Comparison of ENCODE assay signal across 22 cellular contexts in the genomic region with DNA sequence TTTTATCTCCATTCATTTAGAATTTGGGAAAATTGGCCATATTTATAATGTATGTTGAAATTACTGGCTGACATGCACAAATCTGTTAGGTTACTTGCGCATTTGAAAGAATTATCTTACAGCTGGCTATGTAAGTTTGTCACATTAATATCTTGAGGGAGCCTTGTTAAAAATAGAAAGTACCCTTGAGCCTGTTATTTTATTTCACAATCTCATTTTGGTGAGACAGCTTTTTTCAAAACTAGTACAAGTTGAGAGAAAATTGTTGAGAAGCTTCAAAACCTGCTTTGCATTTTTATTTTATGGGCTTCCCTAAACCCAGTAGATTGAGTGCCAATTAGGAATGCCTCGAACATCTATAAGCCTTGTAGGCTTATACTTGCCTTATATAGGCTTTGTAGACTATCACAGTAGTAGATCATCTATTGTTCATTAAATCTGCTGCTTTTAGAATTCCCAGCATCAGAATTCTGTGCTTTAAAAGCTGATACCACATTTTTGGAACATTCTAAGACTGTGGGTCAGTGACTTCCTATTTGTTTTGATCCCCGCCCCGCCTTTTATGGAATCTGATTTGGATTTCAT. TPM values are rescaled to one million over a fixed set of nuclear protein-coding genes. Genes with fewer than 3 reads are reported as not detected.
DNase-seq lines count a peak whose midpoint lies in the region; TF ChIP-seq lines count a peak whose summit lies in the region.
"Had no signal": no experiment of that assay in that cellular context is flagged by ENCODE, and none has a peak within 500 bp of the region (broad histone marks: within the 10 kb centered on the region; RNA-seq: fewer than 3 reads in every experiment).

No MANE protein-coding gene starts in this region.

- TF ChIP-seq CTCF in Loucy (conservative IDR thresholded peaks at IDR 0.05; ENCODE audit: low read length) (no peak), chondrocyte (IDR thresholded peaks at IDR 0.05) (no peak), mesothelial cell of epicardium (IDR thresholded peaks at IDR 0.05; ENCODE audit: unreplicated experiment) (no peak), testis (IDR thresholded peaks at IDR 0.05) (no peak), progenitor cell of endocrine pancreas (IDR thresholded peaks at IDR 0.05; ENCODE audit: unreplicated experiment) (no peak)

- H3K4me1 Mint-ChIP-seq in chondrocyte (ENCODE audit: low read depth) (peaks cover 31% of the 10 kb centered on the region), mesothelial cell of epicardium (peaks cover 4% of the 10 kb centered on the region), progenitor cell of endocrine pancreas (ENCODE audit: low read depth) (no peaks in the 10 kb centered on the region)
- peaks cover 23% of the 10 kb centered on the region for H3K4me1 Mint-ChIP-seq in activated naive CD4-positive, alpha-beta T cell treated with anti-CD3 and anti-CD28 coated beads for 36 hours (ENCODE audit: low read depth)

- WGBS in testis, 2 donors = 68 to 69% methylated on average over 4 of the region's 4 CpGs

- H3K27ac Mint-ChIP-seq in chondrocyte (ENCODE audit: unreplicated experiment) = peak overlapping the region; percentile 73
- peak overlapping the region; percentile 4 for H3K27ac Mint-ChIP-seq in mesothelial cell of epicardium
- H3K27ac Mint-ChIP-seq in progenitor cell of endocrine pancreas = no peak overlapping the region
- no peak overlapping the region for H3K27ac Mint-ChIP-seq in activated naive CD4-positive, alpha-beta T cell treated with anti-CD3 and anti-CD28 coated beads for 36 hours
- H3K27ac Mint-ChIP-seq: activated CD8-positive, alpha-beta memory T cell treated with anti-CD3 and anti-CD28 coated beads, Interleukin-2, amount 10 ng/mL, durations not matched to agents 7 days and 5 days; endodermal cell had no signal

- H3K9me2 ChIP-seq in Loucy (replicated peaks; ENCODE audit: low read depth, low read length) = no peaks in the 10 kb centered on the region

- CTCF ChIA-PET in activated naive CD4-positive, alpha-beta T cell treated with anti-CD3 and anti-CD28 coated beads for 36 hours (lab: Charles Lee) = interaction anchor here (0.7 kb wide), 1 partner anchor 47 kb away, joined by 3 read pairs; no protein-coding TSS in a partner anchor

- H3K9me3 ChIP-seq in Loucy (ENCODE audit: insufficient read depth, low read depth, low read length) (no peaks in the 10 kb centered on the region), testis (no peaks in the 10 kb centered on the region)

- peaks cover 15% of the 10 kb centered on the region for H3K36me3 ChIP-seq in Loucy (ENCODE audit: insufficient read depth, low read length)
- H3K36me3 ChIP-seq in testis (ENCODE audit: low read depth, missing control alignments) = no peaks in the 10 kb centered on the region

- no peak overlapping the region for H3K4me3 Mint-ChIP-seq in chondrocyte (ENCODE audit: unreplicated experiment)
- no peak overlapping the region for H3K4me3 Mint-ChIP-seq in mesothelial cell of epicardium
- H3K4me3 Mint-ChIP-seq in progenitor cell of endocrine pancreas (ENCODE audit: low read depth) = no peak overlapping the region
- H3K4me3 Mint-ChIP-seq in activated naive CD4-positive, alpha-beta T cell treated with anti-CD3 and anti-CD28 coated beads for 36 hours = no peak overlapping the region
- H3K4me3 Mint-ChIP-seq: activated CD8-positive, alpha-beta memory T cell treated with anti-CD3 and anti-CD28 coated beads, Interleukin-2, amount 10 ng/mL, durations not matched to agents 7 days and 5 days; endodermal cell; neural crest cell had no signal

- no peak overlapping the region for H3K4me3 ChIP-seq in Loucy (ENCODE audit: low read length, poor library complexity, severe bottlenecking)
- H3K4me3 ChIP-seq in testis = no peak overlapping the region

- no peak overlapping the region for H3K9ac ChIP-seq in Loucy (ENCODE audit: low read depth, low read length, poor library complexity, severe bottlenecking)
- H3K9ac ChIP-seq: KMS-11 had no signal

- H3K9me3 Mint-ChIP-seq in chondrocyte (ENCODE audit: low read depth) = no peaks in the 10 kb centered on the region
- no peaks in the 10 kb centered on the region for H3K9me3 Mint-ChIP-seq in mesothelial cell of epicardium
- no peaks in the 10 kb centered on the region for H3K9me3 Mint-ChIP-seq in progenitor cell of endocrine pancreas (ENCODE audit: low read depth)
- H3K9me3 Mint-ChIP-seq in activated naive CD4-positive, alpha-beta T cell treated with anti-CD3 and anti-CD28 coated beads for 36 hours = no peaks in the 10 kb centered on the region
- H3K9me3 Mint-ChIP-seq: endodermal cell, neural crest cell had no signal

- H2AFZ ChIP-seq in Loucy (ENCODE audit: low read length) = no peak overlapping the region

- H3K36me3 Mint-ChIP-seq in chondrocyte (ENCODE audit: low read depth) (peaks cover 3% of the 10 kb centered on the region), mesothelial cell of epicardium (peaks cover 1% of the 10 kb centered on the region), progenitor cell of endocrine pancreas (ENCODE audit: insufficient read depth) (peaks cover 1% of the 10 kb centered on the region)
- peaks cover 21% of the 10 kb centered on the region for H3K36me3 Mint-ChIP-seq in activated naive CD4-positive, alpha-beta T cell treated with anti-CD3 and anti-CD28 coated beads for 36 hours (ENCODE audit: low read depth)

- H3K4me2 ChIP-seq in Loucy (ENCODE audit: low read depth, low read length, poor library complexity, severe bottlenecking) = peak overlapping the region; percentile 15
- H3K4me2 ChIP-seq: KMS-11 had no signal

- H3K4me1 ChIP-seq in Loucy (ENCODE audit: insufficient read depth, low read length, poor library complexity, severe bottlenecking) (peaks cover 37% of the 10 kb centered on the region), testis (peaks cover 16% of the 10 kb centered on the region)

- H3K27ac ChIP-seq in testis = peak overlapping the region; percentile 31 to 46
- H3K27ac ChIP-seq: KMS-11 had no signal

- H3K27me3 ChIP-seq in Loucy (ENCODE audit: insufficient read depth, low read length, poor library complexity, severe bottlenecking) (no peaks in the 10 kb centered on the region), testis (no peaks in the 10 kb centered on the region)

- H3K79me2 ChIP-seq in Loucy (ENCODE audit: insufficient read depth, low read length) = peaks cover 49% of the 10 kb centered on the region

- DNase-seq in chondrocyte (ENCODE audit: low spot score) (no peak), mesothelial cell of epicardium (ENCODE audit: low spot score in 2 of 2, unreplicated experiment in 2 of 2) (no peak), testis (no peak), hippocampal formation (lab: John Stamatoyannopoulos, UW) (no peak), progenitor cell of endocrine pancreas (ENCODE audit: low spot score, unreplicated experiment) (no peak)
- no peak for DNase-seq in activated naive CD4-positive, alpha-beta T cell treated with anti-CD3 and anti-CD28 coated beads for 36 hours
- no peak for DNase-seq in activated CD8-positive, alpha-beta memory T cell treated with anti-CD3 and anti-CD28 coated beads, Interleukin-2, amount 50 U/mL, for 4 hours
- DNase-seq: activated CD8-positive, alpha-beta memory T cell treated with anti-CD3 and anti-CD28 coated beads, Interleukin-2, amount 10 ng/mL, durations not matched to agents 7 days and 5 days; activated effector memory CD4-positive, alpha-beta T cell treated with Interleukin-2 at 50 U/mL for 16 hours; amygdala; Calu3; cerebellar nuclear complex; endodermal cell; HCEC 1CT; midbrain; NCI-H1105 treated with DMSO at 0.1 percent for 48 hours; NCI-H526 treated with DMSO at 0.1 percent for 48 hours; OCI-M1; stimulated activated CD4-positive, alpha-beta T cell treated with anti-CD3 and anti-CD28 coated beads, Interleukin-1b, Interleukin-23, amount 100 ng/mL, for 48 hours had no signal

- intact Hi-C loops in testis (cut with DNase I; ENCODE audit: low total_unique reads) = no loop called here
- intact Hi-C loops in activated naive CD4-positive, alpha-beta T cell treated with anti-CD3 and anti-CD28 coated beads for 36 hours (cut with micrococcal nuclease) = no loop called here

- H4K20me1 ChIP-seq in Loucy (ENCODE audit: insufficient read depth, low read length, poor library complexity, severe bottlenecking) = peaks cover 13% of the 10 kb centered on the region

- H3K27me3 Mint-ChIP-seq in chondrocyte (ENCODE audit: low read depth) = no peaks in the 10 kb centered on the region
- no peaks in the 10 kb centered on the region for H3K27me3 Mint-ChIP-seq in mesothelial cell of epicardium (ENCODE audit: low read depth)
- H3K27me3 Mint-ChIP-seq in progenitor cell of endocrine pancreas = no peaks in the 10 kb centered on the region
- no peaks in the 10 kb centered on the region for H3K27me3 Mint-ChIP-seq in activated naive CD4-positive, alpha-beta T cell treated with anti-CD3 and anti-CD28 coated beads for 36 hours (ENCODE audit: low read depth)
- H3K27me3 Mint-ChIP-seq: activated CD8-positive, alpha-beta memory T cell treated with anti-CD3 and anti-CD28 coated beads, Interleukin-2, amount 10 ng/mL, durations not matched to agents 7 days and 5 days had no signal

- no peak for TF ChIP-seq POLR2A in testis (IDR thresholded peaks at IDR 0.05)

- no peaks in the 10 kb centered on the region for H3F3A ChIP-seq in Loucy (ENCODE audit: low read depth)

RNA-seq across cellular contexts. Expression of gene IDH3A, which starts 6.3 kb away (rescaled TPM):
- total RNA-seq in chondrocyte (42.6 to 50.7 TPM (median 48.7 TPM) in 3 replicates), mesothelial cell of epicardium (27.9 to 33.8 TPM (median 28.9 TPM) in 3 replicates), testis (100 to 1,000 TPM; 119 to 120 TPM), progenitor cell of endocrine pancreas (34.9 and 35.4 TPM in 2 replicates)
- polyA plus RNA-seq in testis (ENCODE audit: insufficient read depth, low read depth, low replicate concordance) = 88.9 TPM
- 100 to 1,000 TPM; 117 to 123 TPM for total RNA-seq in activated naive CD4-positive, alpha-beta T cell treated with anti-CD3 and anti-CD28 coated beads for 36 hours

RNA-seq across cellular contexts. Expression of gene CIB2, which starts 24.2 kb away (rescaled TPM):
- total RNA-seq in chondrocyte (5.7 to 8.8 TPM (median 8.0 TPM) in 3 replicates), mesothelial cell of epicardium (25.5 to 27.6 TPM (median 26.2 TPM) in 3 replicates), testis (10 to 100 TPM; 24.9 to 34.3 TPM), progenitor cell of endocrine pancreas (41.6 and 44.9 TPM in 2 replicates)
- 43.6 TPM for polyA plus RNA-seq in testis (ENCODE audit: insufficient read depth, low read depth, low replicate concordance)
- 1 to 10 TPM; 1.9 to 2.1 TPM for total RNA-seq in activated naive CD4-positive, alpha-beta T cell treated with anti-CD3 and anti-CD28 coated beads for 36 hours

Comparison
In these comparisons a context has a peak if more than half of its experiments do, and no peak if none do; other contexts are left out.
1. H3K27ac Mint-ChIP-seq: peak in chondrocyte (single experiment) and mesothelial cell of epicardium (single experiment); none in progenitor cell of endocrine pancreas (single experiment) and activated naive CD4-positive, alpha-beta T cell treated with anti-CD3 and anti-CD28 coated beads for 36 hours (single experiment).